Comparison of ENCODE assay signal across 14 cellular contexts in the genomic region with DNA sequence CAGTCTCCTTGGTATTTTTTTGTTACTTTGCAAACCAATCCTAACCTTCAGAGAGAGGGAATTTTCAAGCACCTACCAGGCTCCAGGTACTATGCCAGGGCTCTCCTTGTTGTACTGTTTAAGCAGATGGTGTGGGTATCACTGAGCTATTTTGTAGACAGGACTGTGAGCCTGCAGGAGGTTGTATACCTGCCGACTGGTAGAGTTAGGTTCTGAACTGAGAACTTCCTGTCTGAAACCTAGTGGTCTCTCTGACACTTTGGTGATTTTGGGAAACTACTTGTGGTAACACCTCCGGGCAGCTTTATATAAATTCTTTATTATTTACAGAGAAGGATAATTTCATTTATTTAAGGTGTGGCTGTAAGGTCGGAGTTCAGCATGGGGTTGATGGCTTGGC. TPM values are rescaled to one million over a fixed set of nuclear protein-coding genes. Genes with fewer than 3 reads are reported as not detected.
A peak's percentile ranks its signal among the peaks of the same experiment; 100 is the strongest.
DNase-seq lines count a peak whose midpoint lies in the region; ATAC-seq and TF ChIP-seq lines count a peak whose summit lies in the region.
"Had no signal": no experiment of that assay in that cellular context is flagged by ENCODE, and none has a peak within 500 bp of the region (broad histone marks: within the 10 kb centered on the region; RNA-seq: fewer than 3 reads in every experiment).

No MANE protein-coding gene starts in this region.

- H3K9me3 ChIP-seq in CD4-positive, alpha-beta memory T cell (ENCODE audit: control insufficient read depth in 1 of 2, low read length in 2 of 2), result no peaks in the 10 kb centered on the region

- no peak overlapping the region for H3K4me3 ChIP-seq in CD4-positive, alpha-beta memory T cell (ENCODE audit: low read length in 2 of 2)
- no peak overlapping the region for H3K4me3 ChIP-seq in KMS-11 (IDR thresholded peaks at IDR 0.05; ENCODE audit: insufficient read depth, low read depth, low read length)

- peak overlapping the region in 6 of 8 donors; percentile 30 to 87 (median 46) for H3K4me3 Mint-ChIP-seq in CD4-positive, alpha-beta memory T cell
- peak overlapping the region; percentile 15 for H3K4me3 Mint-ChIP-seq in activated T-helper 17 cell treated with anti-CD3 and anti-CD28 coated beads, Interleukin-2, amount 50 U/mL, for 72 hours
- peak overlapping the region in 9 of 10 donors; percentile 8 to 75 (median 55) for H3K4me3 Mint-ChIP-seq in naive thymus-derived CD8-positive, alpha-beta T cell

- H3K9me3 Mint-ChIP-seq in CD4-positive, alpha-beta memory T cell, result no peaks in the 10 kb centered on the region
- no peaks in the 10 kb centered on the region for H3K9me3 Mint-ChIP-seq in activated T-helper 17 cell treated with anti-CD3 and anti-CD28 coated beads, Interleukin-2, amount 50 U/mL, for 72 hours
- no peaks in the 10 kb centered on the region for H3K9me3 Mint-ChIP-seq in naive thymus-derived CD8-positive, alpha-beta T cell

- peaks cover under 1% of the 10 kb centered on the region for H3K27me3 ChIP-seq in CD4-positive, alpha-beta memory T cell (ENCODE audit: insufficient read depth, low read length)
- H3K27me3 ChIP-seq in KMS-11 (ENCODE audit: insufficient read depth, low read depth), result no peaks in the 10 kb centered on the region

- H3K4me2 ChIP-seq in KMS-11, result peak overlapping the region; percentile 44; the same call in 1 of the 2 replicates

- no peaks in the 10 kb centered on the region for H3K36me3 ChIP-seq in CD4-positive, alpha-beta memory T cell (ENCODE audit: insufficient read depth, low read length)
- no peaks in the 10 kb centered on the region for H3K36me3 ChIP-seq in KMS-11 (ENCODE audit: insufficient read depth)

- no peak for TF ChIP-seq CTCF in KMS-11 (conservative IDR thresholded peaks at IDR 0.05; ENCODE audit: low read depth, low read length)

- peaks cover 0 to 1% of the 10 kb centered on the region in 2 donors for H3K27me3 Mint-ChIP-seq in CD4-positive, alpha-beta memory T cell
- no peaks in the 10 kb centered on the region for H3K27me3 Mint-ChIP-seq in activated T-helper 17 cell treated with anti-CD3 and anti-CD28 coated beads, Interleukin-2, amount 50 U/mL, for 72 hours
- H3K27me3 Mint-ChIP-seq in naive thymus-derived CD8-positive, alpha-beta T cell, result no peaks in the 10 kb centered on the region

- peaks cover 0 to 6% of the 10 kb centered on the region in 2 donors for H3K36me3 Mint-ChIP-seq in CD4-positive, alpha-beta memory T cell
- H3K36me3 Mint-ChIP-seq in activated T-helper 17 cell treated with anti-CD3 and anti-CD28 coated beads, Interleukin-2, amount 50 U/mL, for 72 hours (ENCODE audit: low read depth), result no peaks in the 10 kb centered on the region
- H3K36me3 Mint-ChIP-seq in naive thymus-derived CD8-positive, alpha-beta T cell, result peaks cover 5 to 20% (median 12%) of the 10 kb centered on the region in 3 donors

- DNase-seq in CD4-positive, alpha-beta memory T cell, result no peak
- no peak for DNase-seq in naive thymus-derived CD8-positive, alpha-beta T cell
- DNase-seq in NCI-H1105 (lab: John Stamatoyannopoulos, UW) (no peak), NCI-H1436 treated with DMSO at 0.1 percent for 48 hours (lab: John Stamatoyannopoulos, UW) (no peak), SIG-M5 treated with dmso at 0.1 percent for 504 hours (lab: John Stamatoyannopoulos, UW; ENCODE audit: unreplicated experiment) (no peak)
- DNase-seq: AML-193, GF-D8, MV-4-11, NCI-H1436, NCI-H226, NCI-H526, PC-3 had no signal

- peak; percentile 38 for ATAC-seq in activated T-helper 17 cell treated with anti-CD3 and anti-CD28 coated beads, Interleukin-2, amount 50 U/mL, for 72 hours (replicated peaks)
- no peak for ATAC-seq in naive thymus-derived CD8-positive, alpha-beta T cell
- ATAC-seq: PC-3 had no signal

- POLR2A ChIA-PET in CD4-positive, alpha-beta memory T cell (lab: Charles Lee; ENCODE audit: partially characterized antibody), result interaction anchor here (0.8 to 2.2 kb wide), 3 partner anchors 17 to 40 kb away, joined by 3 to 7 read pairs (median 4); a partner anchor contains a TSS
- POLR2A ChIA-PET in naive thymus-derived CD8-positive, alpha-beta T cell (lab: Charles Lee), result interaction anchor here (0.5 to 1.2 kb wide), 4 partner anchors 9 to 113 kb away, joined by 3 to 4 read pairs (median 4); a partner anchor contains a TSS

- H3K9ac ChIP-seq in KMS-11, result no peak overlapping the region

- H2AFZ ChIP-seq in KMS-11 (ENCODE audit: low read depth), result peak overlapping the region; percentile 65; the same call in 1 of the 2 replicates

- H3K27ac ChIP-seq in CD4-positive, alpha-beta memory T cell (ENCODE audit: low read depth, low read length), result no peak overlapping the region
- no peak overlapping the region for H3K27ac ChIP-seq in KMS-11

- no peaks in the 10 kb centered on the region for H4K20me1 ChIP-seq in KMS-11 (ENCODE audit: insufficient read depth)

- peaks cover 49% of the 10 kb centered on the region for H3K4me1 ChIP-seq in CD4-positive, alpha-beta memory T cell (ENCODE audit: insufficient read depth, low read length)
- peaks cover 27% of the 10 kb centered on the region for H3K4me1 ChIP-seq in KMS-11 (ENCODE audit: low read depth, poor library complexity, severe bottlenecking)

- CTCF ChIA-PET in CD4-positive, alpha-beta memory T cell (lab: Charles Lee; ENCODE audit: partially characterized antibody), result interaction anchor here (1.8 kb wide), 1 partner anchor 19 kb away, joined by 6 read pairs; no protein-coding TSS in a partner anchor

- H3K4me1 Mint-ChIP-seq in CD4-positive, alpha-beta memory T cell, result peaks cover 31 to 60% (median 46%) of the 10 kb centered on the region in 4 donors
- peaks cover 12% of the 10 kb centered on the region for H3K4me1 Mint-ChIP-seq in activated T-helper 17 cell treated with anti-CD3 and anti-CD28 coated beads, Interleukin-2, amount 50 U/mL, for 72 hours
- peaks cover 23 to 70% (median 60%) of the 10 kb centered on the region in 4 donors for H3K4me1 Mint-ChIP-seq in naive thymus-derived CD8-positive, alpha-beta T cell

- peak overlapping the region in 4 of 7 donors; percentile 24 to 88 (median 52) for H3K27ac Mint-ChIP-seq in CD4-positive, alpha-beta memory T cell
- no peak overlapping the region for H3K27ac Mint-ChIP-seq in activated T-helper 17 cell treated with anti-CD3 and anti-CD28 coated beads, Interleukin-2, amount 50 U/mL, for 72 hours
- peak overlapping the region in 9 of 10 donors; percentile 44 to 91 (median 63) for H3K27ac Mint-ChIP-seq in naive thymus-derived CD8-positive, alpha-beta T cell

- no peaks in the 10 kb centered on the region for H3K79me2 ChIP-seq in KMS-11 (ENCODE audit: insufficient read depth, low read depth)

- intact Hi-C loops in CD4-positive, alpha-beta memory T cell (cut with micrococcal nuclease), result no loop called here

RNA-seq across cellular contexts. Expression of a gene that starts 4.6 kb away (rescaled TPM):
- total RNA-seq in CD4-positive, alpha-beta memory T cell, result 1 to 10 TPM; 2.0 to 2.2 TPM
- polyA plus RNA-seq in CD4-positive, alpha-beta memory T cell, result 1 to 10 TPM in 1 of 2 donors, under 1 TPM in 1; 0.34 to 1.9 TPM
- under 1 TPM; 0.22 to 0.48 TPM for total RNA-seq in activated T-helper 17 cell treated with anti-CD3 and anti-CD28 coated beads, Interleukin-2, amount 50 U/mL, for 72 hours
- 1 to 10 TPM; 9.4 to 9.5 TPM for total RNA-seq in naive thymus-derived CD8-positive, alpha-beta T cell
- polyA plus RNA-seq in naive thymus-derived CD8-positive, alpha-beta T cell, result 1 to 10 TPM; 3.1 to 8.2 (median 3.8) TPM

RNA-seq across cellular contexts. Expression of a gene that starts 17.2 kb away (rescaled TPM):
- 10 to 100 TPM; 59.4 to 62.0 TPM for total RNA-seq in CD4-positive, alpha-beta memory T cell
- 1 to 10 TPM in 1 of 2 donors, under 1 TPM in 1; 0.45 to 5.8 TPM for polyA plus RNA-seq in CD4-positive, alpha-beta memory T cell
- total RNA-seq in activated T-helper 17 cell treated with anti-CD3 and anti-CD28 coated beads, Interleukin-2, amount 50 U/mL, for 72 hours, result 10 to 100 TPM; 19.6 to 20.5 TPM
- total RNA-seq in naive thymus-derived CD8-positive, alpha-beta T cell, result 10 to 100 TPM; 65.5 to 77.9 TPM
- 1 to 10 TPM in 2 of 3 donors, under 1 TPM in 1; 0.96 to 5.7 (median 1.8) TPM for polyA plus RNA-seq in naive thymus-derived CD8-positive, alpha-beta T cell

RNA-seq across cellular contexts. Expression of a gene that starts 30.1 kb away (rescaled TPM):
- 10 to 100 TPM; 56.6 to 62.1 TPM for total RNA-seq in CD4-positive, alpha-beta memory T cell
- 10 to 100 TPM; 25.4 to 37.5 TPM for polyA plus RNA-seq in CD4-positive, alpha-beta memory T cell
- 10 to 100 TPM; 19.3 to 29.0 TPM for total RNA-seq in activated T-helper 17 cell treated with anti-CD3 and anti-CD28 coated beads, Interleukin-2, amount 50 U/mL, for 72 hours
- total RNA-seq in naive thymus-derived CD8-positive, alpha-beta T cell, result 10 to 100 TPM; 57.4 to 61.8 TPM
- polyA plus RNA-seq in naive thymus-derived CD8-positive, alpha-beta T cell, result 10 to 100 TPM; 29.4 to 43.3 (median 30.2) TPM

RNA-seq across cellular contexts. Expression of a gene that starts 42.7 kb away (rescaled TPM):
- 10 to 100 TPM; 31.6 to 31.9 TPM for total RNA-seq in CD4-positive, alpha-beta memory T cell
- 10 to 100 TPM; 52.2 to 80.8 TPM for polyA plus RNA-seq in CD4-positive, alpha-beta memory T cell
- 10 to 100 TPM; 23.6 to 26.1 TPM for total RNA-seq in activated T-helper 17 cell treated with anti-CD3 and anti-CD28 coated beads, Interleukin-2, amount 50 U/mL, for 72 hours
- total RNA-seq in naive thymus-derived CD8-positive, alpha-beta T cell, result 10 to 100 TPM; 39.7 to 48.3 TPM
- polyA plus RNA-seq in naive thymus-derived CD8-positive, alpha-beta T cell, result 10 to 100 TPM; 77.2 to 81.0 (median 78.9) TPM
